ENCODE assay signal across 15 cellular contexts in the genomic region with DNA sequence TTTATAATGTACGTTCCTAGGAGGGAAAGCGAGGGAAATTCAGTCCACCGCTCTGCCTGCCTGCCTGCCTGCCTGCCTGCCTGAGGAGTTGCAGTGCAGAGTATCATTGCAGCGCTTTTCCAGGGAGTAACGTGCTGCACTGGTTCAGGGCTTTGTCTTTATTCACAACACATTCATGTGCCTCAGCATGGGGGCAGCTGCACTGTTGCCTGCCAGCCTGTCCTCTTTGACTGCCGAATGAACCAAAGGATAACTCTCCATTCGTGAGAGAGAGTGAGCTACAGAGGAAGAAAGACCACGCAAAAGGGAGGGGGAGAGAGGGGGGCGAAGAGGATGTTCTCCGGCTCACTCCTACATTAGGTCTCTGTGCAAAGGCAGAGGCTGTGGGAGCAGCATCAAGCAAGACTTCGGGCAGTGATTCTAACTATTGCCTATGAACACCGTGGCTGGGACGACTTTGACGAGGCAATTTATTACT.
DNase-seq lines count a peak whose midpoint lies in the region; ATAC-seq and TF ChIP-seq lines count a peak whose summit lies in the region.
"Had no signal": no experiment of that assay in that cellular context is flagged by ENCODE, and none has a peak within 500 bp of the region (broad histone marks: within the 10 kb centered on the region; RNA-seq: fewer than 3 reads in every experiment).

No MANE protein-coding gene starts in this region.

- H3K9me3 Mint-ChIP-seq in chondrocyte (ENCODE audit: low read depth): peaks cover 5% of the 10 kb centered on the region
- peaks cover 7% of the 10 kb centered on the region in 2 donors for H3K9me3 Mint-ChIP-seq in natural killer cell

- no peaks in the 10 kb centered on the region for H3K36me3 ChIP-seq in skeletal muscle satellite cell (ENCODE audit: insufficient read depth, low read length)
- no peaks in the 10 kb centered on the region for H3K36me3 ChIP-seq in psoas muscle (ENCODE audit: insufficient read depth in 1 of 2, low read depth in 1 of 2)

- TF ChIP-seq CTCF in chondrocyte (IDR thresholded peaks at IDR 0.05): no peak
- TF ChIP-seq CTCF in natural killer cell (IDR thresholded peaks at IDR 0.05): no peak
- no peak for TF ChIP-seq CTCF in psoas muscle (IDR thresholded peaks at IDR 0.05)

- ATAC-seq in natural killer cell: no peak
- ATAC-seq in GM21423 (IDR thresholded peaks at IDR 0.05; ENCODE audit: unreplicated experiment): no peak
- no peak for ATAC-seq in psoas muscle
- ATAC-seq: naive thymus-derived CD4-positive, alpha-beta T cell; T-cell had no signal

- no peak overlapping the region for H3K9ac ChIP-seq in skeletal muscle satellite cell (ENCODE audit: low read depth, low read length)

- intact Hi-C loops in natural killer cell (cut with micrococcal nuclease): no loop called here
- intact Hi-C loops in psoas muscle (cut with DNase I): no loop called here

- H3K9me3 ChIP-seq in skeletal muscle satellite cell (replicated peaks; ENCODE audit: low read length) (no peaks in the 10 kb centered on the region), psoas muscle (no peaks in the 10 kb centered on the region)

- H3K27ac Mint-ChIP-seq in chondrocyte (ENCODE audit: unreplicated experiment) (no peak overlapping the region), natural killer cell (no peak overlapping the region)
- H3K27ac Mint-ChIP-seq: naive thymus-derived CD4-positive, alpha-beta T cell; T-cell had no signal

- no peaks in the 10 kb centered on the region for H3K36me3 Mint-ChIP-seq in chondrocyte (ENCODE audit: low read depth)
- peaks cover 7% of the 10 kb centered on the region for H3K36me3 Mint-ChIP-seq in natural killer cell
- H3K36me3 Mint-ChIP-seq: naive thymus-derived CD4-positive, alpha-beta T cell; T-cell had no signal

- H3K4me3 Mint-ChIP-seq in chondrocyte (ENCODE audit: unreplicated experiment) (peak overlapping the region; percentile 55), natural killer cell (no peak overlapping the region)
- H3K4me3 Mint-ChIP-seq: naive thymus-derived CD4-positive, alpha-beta T cell; T-cell had no signal

- H3K27me3 ChIP-seq in skeletal muscle satellite cell (ENCODE audit: control insufficient read depth, insufficient read depth, low read length) (no peaks in the 10 kb centered on the region), psoas muscle (ENCODE audit: insufficient read depth in 3 of 3, low read length in 2 of 3) (no peaks in the 10 kb centered on the region)

- DNase-seq in NCI-H2227 (lab: John Stamatoyannopoulos, UW; ENCODE audit: unreplicated experiment) (peak; percentile 45), NCI-H2227 treated with DMSO at 0.1 percent for 48 hours (lab: John Stamatoyannopoulos, UW) (no peak), chondrocyte (ENCODE audit: low spot score) (no peak), iris pigment epithelial cell (ENCODE audit: low read depth) (peak; percentile 11), natural killer cell (no peak), psoas muscle (no peak)
- DNase-seq: 8988T; DMS153; naive thymus-derived CD4-positive, alpha-beta T cell; NCI-H510A treated with DMSO at 0.1 percent for 48 hours; stimulated activated CD4-positive, alpha-beta T cell treated with anti-CD3 and anti-CD28 coated beads, Interleukin-4, amount 100 ng/mL, for 4 hours; substantia nigra; T-cell had no signal

- H3K4me1 Mint-ChIP-seq in chondrocyte (ENCODE audit: low read depth) (peaks cover 7% of the 10 kb centered on the region), natural killer cell (no peaks in the 10 kb centered on the region)
- H3K4me1 Mint-ChIP-seq: naive thymus-derived CD4-positive, alpha-beta T cell; T-cell had no signal

- H3K4me3 ChIP-seq in skeletal muscle satellite cell (ENCODE audit: low read length): no peak overlapping the region
- H3K4me3 ChIP-seq in psoas muscle: no peak overlapping the region

- peaks cover 7% of the 10 kb centered on the region for H3K27me3 Mint-ChIP-seq in chondrocyte (ENCODE audit: low read depth)
- H3K27me3 Mint-ChIP-seq in natural killer cell (ENCODE audit: low read depth in 2 of 2): no peaks in the 10 kb centered on the region
- H3K27me3 Mint-ChIP-seq: naive thymus-derived CD4-positive, alpha-beta T cell; T-cell had no signal

- H3K27ac ChIP-seq in psoas muscle: no peak overlapping the region

- no peaks in the 10 kb centered on the region for H3K4me1 ChIP-seq in skeletal muscle satellite cell (ENCODE audit: control insufficient read depth, insufficient read depth, low read length)
- H3K4me1 ChIP-seq in psoas muscle: no peaks in the 10 kb centered on the region

- peak overlapping the region; percentile 68 for H3K4me2 ChIP-seq in skeletal muscle satellite cell (ENCODE audit: low read length)

- WGBS in psoas muscle, 3 donors: 12 to 17% (median 16%) methylated on average over 14 of the region's 14 CpGs

Comparison
In these comparisons a context has a peak if more than half of its experiments do, and no peak if none do; other contexts are left out.
1. DNase-seq: peak in NCI-H2227 (single experiment) and iris pigment epithelial cell (single experiment); none in NCI-H2227 treated with DMSO at 0.1 percent for 48 hours (single experiment), chondrocyte (single experiment), natural killer cell (single experiment) and psoas muscle (0 of 2).